In genomic region chr21:42639646-42640152, GRCh38 we compare ENCODE assay signal across 25 cellular contexts.
"Had no signal": no experiment of that assay in that cellular context is flagged by ENCODE, and none has a peak within 500 bp of the region (broad histone marks: within the 10 kb centered on the region; RNA-seq: fewer than 3 reads in every experiment).

No MANE protein-coding gene starts in this region.

- ATAC-seq: activated T-cell treated with anti-CD3 and anti-CD28 coated beads, Interleukin-2, amount 50 U/mL, for 4 hours; gastroesophageal sphincter; natural killer cell; right cardiac atrium; stimulated activated effector memory CD8-positive, alpha-beta T cell treated with anti-CD3 and anti-CD28 coated beads, Interleukin-12 subunit alpha, Interleukin-12 subunit beta, amount 100 ng/mL, for 72 hours; stimulated activated naive CD8-positive, alpha-beta T cell treated with anti-CD3 and anti-CD28 coated beads, Interleukin-15, amount 100 ng/mL, for 72 hours; T-cell had no signal

- H3K27me3 Mint-ChIP-seq: activated naive CD8-positive, alpha-beta T cell treated with anti-CD3 and anti-CD28 coated beads for 36 hours; stimulated activated naive CD8-positive, alpha-beta T cell treated with anti-CD3 and anti-CD28 coated beads, Interleukin-15, amount 100 ng/mL, for 72 hours had no signal

- H3K36me3 ChIP-seq: gastroesophageal sphincter, neutrophil, ovary, suprapubic skin, vagina had no signal

- H3K27ac ChIP-seq: epithelial cell of prostate, gastroesophageal sphincter, neutrophil, ovary, suprapubic skin, vagina, VCaP had no signal

- H3K4me1 Mint-ChIP-seq: activated naive CD8-positive, alpha-beta T cell treated with anti-CD3 and anti-CD28 coated beads for 36 hours; natural killer cell; stimulated activated effector memory CD8-positive, alpha-beta T cell treated with anti-CD3 and anti-CD28 coated beads, Interleukin-12 subunit alpha, Interleukin-12 subunit beta, amount 100 ng/mL, for 72 hours; stimulated activated naive CD8-positive, alpha-beta T cell treated with anti-CD3 and anti-CD28 coated beads, Interleukin-15, amount 100 ng/mL, for 72 hours; T-cell had no signal

- H3K9me3 ChIP-seq: gastroesophageal sphincter, neutrophil, ovary, suprapubic skin, vagina had no signal

- H3K9me3 Mint-ChIP-seq: activated naive CD8-positive, alpha-beta T cell treated with anti-CD3 and anti-CD28 coated beads for 36 hours; activated T-cell treated with anti-CD3 and anti-CD28 coated beads, Interleukin-2, amount 50 U/mL, for 4 hours; activated T-helper 2 cell treated with anti-CD3 and anti-CD28 coated beads, Interferon-gamma antibody, Interleukin-2, Interleukin-4, amounts not matched to agents 10 μg/mL and 5 μg/mL and 100 μg/mL, durations not matched to agents 14 hours and 24 hours and 36 hours; natural killer cell; stimulated activated effector memory CD8-positive, alpha-beta T cell treated with anti-CD3 and anti-CD28 coated beads, Interleukin-12 subunit alpha, Interleukin-12 subunit beta, amount 100 ng/mL, for 72 hours; stimulated activated naive CD8-positive, alpha-beta T cell treated with anti-CD3 and anti-CD28 coated beads, Interleukin-15, amount 100 ng/mL, for 72 hours; T-cell; T-helper 2 cell treated with Interferon-gamma antibody and Interleukin-4, amounts not matched to agents 5 μg/mL and 100 μg/mL, for 36 hours had no signal

- DNase-seq: activated CD4-positive, CD25-positive, alpha-beta regulatory T cell treated with anti-CD3 and anti-CD28 coated beads, Interleukin-2, amount 50 U/mL, for 72 hours; activated CD8-positive, alpha-beta memory T cell treated with anti-CD3 and anti-CD28 coated beads, Interleukin-2, amount 50 U/mL, for 48 hours; activated naive CD4-positive, alpha-beta T cell; activated naive CD8-positive, alpha-beta T cell treated with anti-CD3 and anti-CD28 coated beads for 36 hours; activated T-cell treated with anti-CD3 and anti-CD28 coated beads, Interleukin-2, amount 50 U/mL, for 4 hours; amniotic stem cell; cerebellar nuclear complex; cortex of kidney; hypothalamus; natural killer cell; stimulated activated CD4-positive, alpha-beta T cell treated with anti-CD3 and anti-CD28 coated beads, Interleukin-1b, Interleukin-23, amount 100 ng/mL, for 48 hours; stimulated activated naive CD8-positive, alpha-beta T cell treated with anti-CD3 and anti-CD28 coated beads, Interleukin-15, amount 100 ng/mL, for 72 hours; T-cell; trophoblast cell had no signal

- H3K36me3 Mint-ChIP-seq: activated naive CD8-positive, alpha-beta T cell treated with anti-CD3 and anti-CD28 coated beads for 36 hours; natural killer cell; stimulated activated effector memory CD8-positive, alpha-beta T cell treated with anti-CD3 and anti-CD28 coated beads, Interleukin-12 subunit alpha, Interleukin-12 subunit beta, amount 100 ng/mL, for 72 hours; T-cell had no signal

- H3K4me3 Mint-ChIP-seq: activated naive CD8-positive, alpha-beta T cell treated with anti-CD3 and anti-CD28 coated beads for 36 hours; activated T-cell treated with anti-CD3 and anti-CD28 coated beads, Interleukin-2, amount 50 U/mL, for 4 hours; natural killer cell; stimulated activated effector memory CD8-positive, alpha-beta T cell treated with anti-CD3 and anti-CD28 coated beads, Interleukin-12 subunit alpha, Interleukin-12 subunit beta, amount 100 ng/mL, for 72 hours; stimulated activated naive CD8-positive, alpha-beta T cell treated with anti-CD3 and anti-CD28 coated beads, Interleukin-15, amount 100 ng/mL, for 72 hours; T-cell; T-helper 2 cell treated with Interferon-gamma antibody and Interleukin-4, amounts not matched to agents 5 μg/mL and 100 μg/mL, for 36 hours had no signal

- H3K4me3 ChIP-seq: gastroesophageal sphincter, ovary, suprapubic skin, vagina had no signal

- H3K27me3 ChIP-seq: ovary, vagina had no signal

- H3K27ac Mint-ChIP-seq: activated naive CD8-positive, alpha-beta T cell treated with anti-CD3 and anti-CD28 coated beads for 36 hours; activated T-helper 2 cell treated with anti-CD3 and anti-CD28 coated beads, Interferon-gamma antibody, Interleukin-2, Interleukin-4, amounts not matched to agents 10 μg/mL and 5 μg/mL and 100 μg/mL, durations not matched to agents 14 hours and 24 hours and 36 hours; natural killer cell; stimulated activated effector memory CD8-positive, alpha-beta T cell treated with anti-CD3 and anti-CD28 coated beads, Interleukin-12 subunit alpha, Interleukin-12 subunit beta, amount 100 ng/mL, for 72 hours; stimulated activated naive CD8-positive, alpha-beta T cell treated with anti-CD3 and anti-CD28 coated beads, Interleukin-15, amount 100 ng/mL, for 72 hours; T-cell; T-helper 2 cell treated with Interferon-gamma antibody and Interleukin-4, amounts not matched to agents 5 μg/mL and 100 μg/mL, for 36 hours had no signal
